ENCODE assay signal across 24 cellular contexts in genomic region chr6:168636147-168636982, GRCh38.
DNase-seq lines count a peak whose midpoint lies in the region; ATAC-seq and TF ChIP-seq lines count a peak whose summit lies in the region.
"Had no signal": no experiment of that assay in that cellular context is flagged by ENCODE, and none has a peak within 500 bp of the region (broad histone marks: within the 10 kb centered on the region; RNA-seq: fewer than 3 reads in every experiment).

No MANE protein-coding gene starts in this region.

- BruUV-seq in Calu3 (replicated peaks; lab: Mats Ljungman, UMichigan), result no TSS peak

- no peak overlapping the region for H2BK120ac ChIP-seq in H9 (ENCODE audit: low read depth, low read length, poor library complexity, severe bottlenecking)

- H4K8ac ChIP-seq in H9 (replicated peaks; ENCODE audit: insufficient read length, low read depth, low read length), result no peak overlapping the region

- H3K27me3 Mint-ChIP-seq in Calu3 (ENCODE audit: unreplicated experiment), result no peaks in the 10 kb centered on the region
- H3K27me3 Mint-ChIP-seq in H9 (ENCODE audit: low read depth), result no peaks in the 10 kb centered on the region; the same call in none of the 2 replicates
- H3K27me3 Mint-ChIP-seq in mesothelial cell of epicardium (ENCODE audit: low read depth), result no peaks in the 10 kb centered on the region
- H3K27me3 Mint-ChIP-seq: activated naive CD8-positive, alpha-beta T cell treated with anti-CD3 and anti-CD28 coated beads, Interleukin-2, amount 10 ng/mL, durations not matched to agents 7 days and 5 days had no signal

- no peaks in the 10 kb centered on the region for H3K23me2 ChIP-seq in H9 (ENCODE audit: insufficient read length, low read depth, low read length, poor library complexity, severe bottlenecking)

- no peak overlapping the region for H2AK5ac ChIP-seq in H9 (ENCODE audit: insufficient read length, low read length)

- H3K9me3 Mint-ChIP-seq in Calu3 (ENCODE audit: low read depth, unreplicated experiment) (peaks cover 12% of the 10 kb centered on the region), H9 (peaks cover 0 to 6% of the 10 kb centered on the region in 2 experiments; a peak in 3 of 5 replicates), mesothelial cell of epicardium (peaks cover 9% of the 10 kb centered on the region)

- H2AFZ ChIP-seq in H9 (ENCODE audit: low read length), result no peak overlapping the region
- H2AFZ ChIP-seq: parathyroid adenoma, PC-9 had no signal

- TF ChIP-seq POLR2A in gastrocnemius medialis (IDR thresholded peaks at IDR 0.05), result no peak

- ATAC-seq in left cardiac atrium (peak; percentile 14 to 69), gastrocnemius medialis (no peak)
- ATAC-seq: activated CD8-positive, alpha-beta T cell treated with anti-CD3 and anti-CD28 coated beads, Interleukin-2, amount 10 ng/mL, durations not matched to agents 7 days and 5 days; left lung; natural killer cell treated with Interleukin-12 subunit alpha and Interleukin-12 subunit beta and Interleukin-15 and Interleukin-18, amount 100 ng/mL, for 72 hours; stimulated activated naive CD8-positive, alpha-beta T cell treated with anti-CD3 and anti-CD28 coated beads, Interleukin-15, Interleukin-2, amounts not matched to agents 100 U/mL and 50 U/mL, for 24 hours had no signal

- H2BK20ac ChIP-seq in H9 (ENCODE audit: low read depth, low read length, poor library complexity, severe bottlenecking), result no peak overlapping the region

- no peak overlapping the region for H4K5ac ChIP-seq in H9 (ENCODE audit: insufficient read length, low read depth, low read length)

- no peak overlapping the region for H3K4ac ChIP-seq in H9 (ENCODE audit: low read depth, low read length)

- H3K79me2 ChIP-seq in H9 (ENCODE audit: insufficient read depth, low read length), result no peaks in the 10 kb centered on the region
- H3K79me2 ChIP-seq: parathyroid adenoma had no signal

- H3K14ac ChIP-seq in H9 (ENCODE audit: insufficient read depth, low read length), result no peak overlapping the region

- no peaks in the 10 kb centered on the region for H3K36me3 ChIP-seq in gastrocnemius medialis
- H3K36me3 ChIP-seq: left lung, sigmoid colon had no signal

- H3K4me3 Mint-ChIP-seq in Calu3 (ENCODE audit: low read depth, unreplicated experiment) (no peak overlapping the region), H9 (no peak overlapping the region), mesothelial cell of epicardium (no peak overlapping the region)
- H3K4me3 Mint-ChIP-seq: activated CD8-positive, alpha-beta T cell treated with anti-CD3 and anti-CD28 coated beads, Interleukin-2, amount 10 ng/mL, durations not matched to agents 7 days and 5 days; activated naive CD8-positive, alpha-beta T cell treated with anti-CD3 and anti-CD28 coated beads, Interleukin-2, amount 10 ng/mL, durations not matched to agents 7 days and 5 days; CD14-positive monocyte; natural killer cell treated with Interleukin-12 subunit alpha and Interleukin-12 subunit beta and Interleukin-15 and Interleukin-18, amount 100 ng/mL, for 72 hours; T-helper 1 cell treated with Interleukin-12 subunit alpha and Interleukin-12 subunit beta and Interleukin-4 antibody, amounts not matched to agents 30 μg/mL and 1 μg/mL, for 36 hours had no signal

- H3K27ac Mint-ChIP-seq in Calu3 (ENCODE audit: unreplicated experiment) (no peak overlapping the region), H9 (peak overlapping the region in 1 of 3 experiments; percentile 89; a peak in 1 of 7 replicates), mesothelial cell of epicardium (peak overlapping the region; percentile 22)
- H3K27ac Mint-ChIP-seq: activated CD8-positive, alpha-beta T cell treated with anti-CD3 and anti-CD28 coated beads, Interleukin-2, amount 10 ng/mL, durations not matched to agents 7 days and 5 days; activated naive CD8-positive, alpha-beta T cell treated with anti-CD3 and anti-CD28 coated beads, Interleukin-2, amount 10 ng/mL, durations not matched to agents 7 days and 5 days; CD14-positive monocyte; natural killer cell treated with Interleukin-12 subunit alpha and Interleukin-12 subunit beta and Interleukin-15 and Interleukin-18, amount 100 ng/mL, for 72 hours; T-helper 1 cell treated with Interleukin-12 subunit alpha and Interleukin-12 subunit beta and Interleukin-4 antibody, amounts not matched to agents 30 μg/mL and 1 μg/mL, for 36 hours had no signal

- no peak overlapping the region for H3K4me3 ChIP-seq in gastrocnemius medialis
- H3K4me3 ChIP-seq: left lung, PC-9, sigmoid colon, tibial artery had no signal

- no peaks in the 10 kb centered on the region for H3K36me3 Mint-ChIP-seq in Calu3 (ENCODE audit: insufficient read depth, unreplicated experiment)
- peaks cover 0 to 2% (median 0%) of the 10 kb centered on the region in 3 experiments; a peak in 2 of 7 replicates for H3K36me3 Mint-ChIP-seq in H9 (ENCODE audit: insufficient read depth in 1 of 3, low read depth in 3 of 3)
- H3K36me3 Mint-ChIP-seq in mesothelial cell of epicardium, result no peaks in the 10 kb centered on the region
- H3K36me3 Mint-ChIP-seq: activated naive CD8-positive, alpha-beta T cell treated with anti-CD3 and anti-CD28 coated beads, Interleukin-2, amount 10 ng/mL, durations not matched to agents 7 days and 5 days; CD14-positive monocyte; natural killer cell treated with Interleukin-12 subunit alpha and Interleukin-12 subunit beta and Interleukin-15 and Interleukin-18, amount 100 ng/mL, for 72 hours had no signal

- no peak overlapping the region for H3K27ac ChIP-seq in H9 (ENCODE audit: insufficient read length, low read depth, low read length)
- no peak overlapping the region for H3K27ac ChIP-seq in gastrocnemius medialis
- H3K27ac ChIP-seq: left lung, parathyroid adenoma, PC-9, tibial artery had no signal

- no peak overlapping the region for H3K23ac ChIP-seq in H9 (ENCODE audit: insufficient read length, low read depth, low read length)

- no peak overlapping the region for H2BK12ac ChIP-seq in H9 (ENCODE audit: insufficient read length, low read depth, low read length)

- H3K4me2 ChIP-seq in H9 (ENCODE audit: insufficient read depth, insufficient read length, low read length), result no peak overlapping the region
- H3K4me2 ChIP-seq: PC-9 had no signal

- H3K4me1 Mint-ChIP-seq in Calu3 (ENCODE audit: low read depth, unreplicated experiment), result peaks cover 47% of the 10 kb centered on the region
- peaks cover 44 to 45% of the 10 kb centered on the region in 2 experiments for H3K4me1 Mint-ChIP-seq in H9
- H3K4me1 Mint-ChIP-seq in mesothelial cell of epicardium, result peaks cover 59% of the 10 kb centered on the region
- H3K4me1 Mint-ChIP-seq: activated naive CD8-positive, alpha-beta T cell treated with anti-CD3 and anti-CD28 coated beads, Interleukin-2, amount 10 ng/mL, durations not matched to agents 7 days and 5 days; CD14-positive monocyte had no signal

- no peak overlapping the region for H3K9ac ChIP-seq in H9 (ENCODE audit: extremely low read depth, insufficient read length, low read length)
- H3K9ac ChIP-seq: parathyroid adenoma had no signal

- H2BK15ac ChIP-seq in H9 (ENCODE audit: low read depth, low read length), result no peak overlapping the region

- intact Hi-C loops in Calu3 (cut with micrococcal nuclease; ENCODE audit: unreplicated experiment) (no loop called here), left cardiac atrium (cut with DNase I) (no loop called here), gastrocnemius medialis (cut with DNase I; ENCODE audit: low total_unique reads) (no loop called here)

- WGBS in H9 (ENCODE audit: extremely low coverage, insufficient read length, low lambda C conversion rate), result no CpG with 5 or more reads among the region's 10 CpGs

- no peaks in the 10 kb centered on the region for H3K79me1 ChIP-seq in H9 (ENCODE audit: insufficient read depth, low read depth, low read length, poor library complexity, severe bottlenecking)

- CTCF ChIA-PET in Calu3 (lab: Charles Lee), result interaction anchor here (0.6 to 1.5 kb wide), 4 partner anchors 30 to 642 kb away, joined by 3 to 9 read pairs (median 4); no protein-coding TSS in a partner anchor

- no peak overlapping the region for H3K18ac ChIP-seq in H9 (ENCODE audit: insufficient read length, low read depth, low read length)

- H3K9me3 ChIP-seq in H9 (ENCODE audit: control insufficient read depth, low read depth, low read length) (no peaks in the 10 kb centered on the region), gastrocnemius medialis (no peaks in the 10 kb centered on the region)
- H3K9me3 ChIP-seq: sigmoid colon, tibial artery had no signal

- H3K4me1 ChIP-seq in H9 (ENCODE audit: insufficient read depth, low read length) (peaks cover 5% of the 10 kb centered on the region; the same call in 1 of the 2 replicates), gastrocnemius medialis (peaks cover 0 to 4% of the 10 kb centered on the region in 2 donors)
- H3K4me1 ChIP-seq: left lung, parathyroid adenoma had no signal

- H4K91ac ChIP-seq in H9 (ENCODE audit: insufficient read length, low read depth, low read length), result no peak overlapping the region

- no peak overlapping the region for H3T11ph ChIP-seq in H9 (ENCODE audit: low read length)

- H2BK5ac ChIP-seq in H9 (ENCODE audit: insufficient read length, low read length), result no peak overlapping the region

- H4K20me1 ChIP-seq in H9 (ENCODE audit: control insufficient read depth, insufficient read depth, insufficient read length), result no peaks in the 10 kb centered on the region

- H3K56ac ChIP-seq in H9 (ENCODE audit: insufficient read length, low read depth, low read length), result no peak overlapping the region

- in situ Hi-C loops in gastrocnemius medialis (cut with MboI; ENCODE audit: low sequenced_read_pairs in 4 of 4), result no loop called here

- peak; percentile 25 for DNase-seq in Calu3
- peak; percentile 58 for DNase-seq in H9
- no peak for DNase-seq in left cardiac atrium
- DNase-seq in mesothelial cell of epicardium (ENCODE audit: low spot score in 2 of 2, unreplicated experiment in 2 of 2), result no peak
- no peak for DNase-seq in OCI-M1 (lab: John Stamatoyannopoulos, UW)
- no peak for DNase-seq in activated effector memory CD4-positive, alpha-beta T cell treated with anti-CD3 and anti-CD28 coated beads, Interleukin-2, amount 50 U/mL, for 16 hours
- no peak for DNase-seq in gastrocnemius medialis
- DNase-seq in globus pallidus (ENCODE audit: low spot score), result no peak
- DNase-seq: activated CD8-positive, alpha-beta T cell treated with anti-CD3 and anti-CD28 coated beads, Interleukin-2, amount 10 ng/mL, durations not matched to agents 7 days and 5 days; activated effector memory CD4-positive, alpha-beta T cell treated with Interleukin-2 at 50 U/mL for 16 hours; activated naive CD8-positive, alpha-beta T cell treated with anti-CD3 and anti-CD28 coated beads, Interleukin-2, amount 10 ng/mL, durations not matched to agents 7 days and 5 days; activated T-cell treated with anti-CD3 and anti-CD28 coated beads for 4 hours; Karpas-422; left lung; NCI-H187; PC-9; stimulated activated CD4-positive, alpha-beta T cell treated with anti-CD3 and anti-CD28 coated beads, Interleukin-15, amount 100 ng/mL, for 24 hours; stimulated activated naive CD8-positive, alpha-beta T cell treated with anti-CD3 and anti-CD28 coated beads, Interleukin-15, Interleukin-2, amounts not matched to agents 100 U/mL and 50 U/mL, for 24 hours; tibial artery had no signal

- H3K27me3 ChIP-seq in H9 (ENCODE audit: insufficient read depth, low read length) (no peaks in the 10 kb centered on the region), gastrocnemius medialis (peaks cover 0 to 8% (median 5%) of the 10 kb centered on the region in 3 donors)
- H3K27me3 ChIP-seq: sigmoid colon, tibial artery had no signal

- TF ChIP-seq CTCF in Calu3 (IDR thresholded peaks at IDR 0.05; ENCODE audit: unreplicated experiment) (no peak), H9 (conservative IDR thresholded peaks at IDR 0.05) (peak; percentile 27; the same call in 2 of the 3 replicates), mesothelial cell of epicardium (IDR thresholded peaks at IDR 0.05; ENCODE audit: unreplicated experiment) (no peak), gastrocnemius medialis (IDR thresholded peaks at IDR 0.05 in 4 of 5, conservative IDR thresholded peaks at IDR 0.05 in 1 of 5) (no peak)

Comparison
In these comparisons a context has a peak if more than half of its experiments do, and no peak if none do; other contexts are left out.
1. DNase-seq: peak in Calu3 (single experiment) and H9 (single experiment); none in left cardiac atrium (single experiment), mesothelial cell of epicardium (0 of 2), OCI-M1 (single experiment), activated effector memory CD4-positive, alpha-beta T cell treated with anti-CD3 and anti-CD28 coated beads, Interleukin-2, amount 50 U/mL, for 16 hours (single experiment), gastrocnemius medialis (0 of 2) and globus pallidus (single experiment).
2. ATAC-seq: peak in left cardiac atrium (2 of 2); none in gastrocnemius medialis (0 of 2).